In the genomic region with DNA sequence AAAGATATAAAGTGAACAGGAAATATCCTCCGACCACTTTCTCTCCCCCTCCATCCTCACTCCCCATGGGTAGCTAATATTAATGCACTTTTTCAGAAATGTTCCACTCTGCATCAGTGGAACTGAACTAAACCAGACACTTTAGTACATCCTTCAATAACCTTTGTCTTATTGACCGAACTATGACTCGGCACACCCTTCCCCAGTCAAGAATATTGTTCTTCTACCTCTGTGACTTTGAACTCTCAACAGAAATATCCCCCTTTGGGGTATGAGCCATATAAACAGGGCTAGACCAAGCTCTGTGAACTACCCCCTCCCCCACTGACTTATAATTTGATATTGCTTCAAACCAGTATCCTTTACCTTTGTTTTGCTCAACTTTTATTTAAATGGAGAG, we compare ENCODE assay signal across 1 cellular context.
TF ChIP-seq lines count a peak whose summit lies in the region.

No MANE protein-coding gene starts in this region.

TF ChIP-seq in HCT116, 20 proteins besides CTCF, POLR2A, EP300 and RAD21:
- TF ChIP-seq, protein P1, sequence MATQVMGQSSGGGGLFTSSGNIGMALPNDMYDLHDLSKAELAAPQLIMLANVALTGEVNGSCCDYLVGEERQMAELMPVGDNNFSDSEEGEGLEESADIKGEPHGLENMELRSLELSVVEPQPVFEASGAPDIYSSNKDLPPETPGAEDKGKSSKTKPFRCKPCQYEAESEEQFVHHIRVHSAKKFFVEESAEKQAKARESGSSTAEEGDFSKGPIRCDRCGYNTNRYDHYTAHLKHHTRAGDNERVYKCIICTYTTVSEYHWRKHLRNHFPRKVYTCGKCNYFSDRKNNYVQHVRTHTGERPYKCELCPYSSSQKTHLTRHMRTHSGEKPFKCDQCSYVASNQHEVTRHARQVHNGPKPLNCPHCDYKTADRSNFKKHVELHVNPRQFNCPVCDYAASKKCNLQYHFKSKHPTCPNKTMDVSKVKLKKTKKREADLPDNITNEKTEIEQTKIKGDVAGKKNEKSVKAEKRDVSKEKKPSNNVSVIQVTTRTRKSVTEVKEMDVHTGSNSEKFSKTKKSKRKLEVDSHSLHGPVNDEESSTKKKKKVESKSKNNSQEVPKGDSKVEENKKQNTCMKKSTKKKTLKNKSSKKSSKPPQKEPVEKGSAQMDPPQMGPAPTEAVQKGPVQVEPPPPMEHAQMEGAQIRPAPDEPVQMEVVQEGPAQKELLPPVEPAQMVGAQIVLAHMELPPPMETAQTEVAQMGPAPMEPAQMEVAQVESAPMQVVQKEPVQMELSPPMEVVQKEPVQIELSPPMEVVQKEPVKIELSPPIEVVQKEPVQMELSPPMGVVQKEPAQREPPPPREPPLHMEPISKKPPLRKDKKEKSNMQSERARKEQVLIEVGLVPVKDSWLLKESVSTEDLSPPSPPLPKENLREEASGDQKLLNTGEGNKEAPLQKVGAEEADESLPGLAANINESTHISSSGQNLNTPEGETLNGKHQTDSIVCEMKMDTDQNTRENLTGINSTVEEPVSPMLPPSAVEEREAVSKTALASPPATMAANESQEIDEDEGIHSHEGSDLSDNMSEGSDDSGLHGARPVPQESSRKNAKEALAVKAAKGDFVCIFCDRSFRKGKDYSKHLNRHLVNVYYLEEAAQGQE (IDR thresholded peaks at IDR 0.05; ENCODE audit: low read depth), result no peak
- TF ChIP-seq CBX3 (IDR thresholded peaks at IDR 0.05; ENCODE audit: low read depth), result no peak
